13 cellular contexts compared by ENCODE assay signal in the genomic region with DNA sequence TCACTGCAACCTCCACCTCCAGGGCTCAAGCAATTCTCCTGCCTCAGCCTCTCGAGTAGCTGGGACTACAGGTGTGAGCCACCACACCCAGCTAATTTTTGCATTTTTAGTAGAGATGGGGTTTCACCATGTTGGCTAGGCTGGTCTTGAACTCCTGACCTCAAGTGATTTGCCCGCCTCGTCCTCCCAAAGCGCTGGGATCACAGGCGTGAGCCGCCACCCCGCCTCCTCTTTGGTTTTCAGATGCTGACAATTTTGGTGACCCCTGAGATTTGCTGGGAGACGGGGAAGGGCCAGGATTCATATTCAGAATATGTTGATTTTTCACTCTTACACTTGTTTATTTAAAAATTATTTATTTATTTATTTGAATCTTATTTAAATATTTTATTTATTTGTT. TPM values are rescaled to one million over a fixed set of nuclear protein-coding genes. Genes with fewer than 3 reads are reported as not detected.
"Had no signal": no experiment of that assay in that cellular context is flagged by ENCODE, and none has a peak within 500 bp of the region (broad histone marks: within the 10 kb centered on the region; RNA-seq: fewer than 3 reads in every experiment).

No MANE protein-coding gene starts in this region.

RNA-seq across cellular contexts. Expression of a gene that starts 28.2 kb away (rescaled TPM):
- total RNA-seq: activated B cell treated with CpG ODN at 0.5 μM for 24 hours; activated CD4-positive, alpha-beta memory T cell treated with anti-CD3 and anti-CD28 coated beads for 36 hours; activated CD4-positive, alpha-beta memory T cell treated with anti-CD3 and anti-CD28 coated beads, Interleukin-2, amount 10 ng/mL, durations not matched to agents 7 days and 5 days; activated CD4-positive, alpha-beta T cell treated with anti-CD3 and anti-CD28 coated beads for 36 hours; activated CD4-positive, alpha-beta T cell treated with anti-CD3 and anti-CD28 coated beads, Interleukin-2, amount 10 ng/mL, durations not matched to agents 24 days and 14 days; activated CD4-positive, alpha-beta T cell treated with anti-CD3 and anti-CD28 coated beads, Interleukin-2, amount 10 ng/mL, durations not matched to agents 7 days and 5 days; activated CD8-positive, alpha-beta memory T cell treated with anti-CD3 and anti-CD28 coated beads for 36 hours; activated CD8-positive, alpha-beta memory T cell treated with anti-CD3 and anti-CD28 coated beads, Interleukin-2, amount 10 ng/mL, durations not matched to agents 7 days and 5 days; activated CD8-positive, alpha-beta T cell treated with anti-CD3 and anti-CD28 coated beads for 36 hours; activated CD8-positive, alpha-beta T cell treated with anti-CD3 and anti-CD28 coated beads, Interleukin-2, amount 10 ng/mL, durations not matched to agents 7 days and 5 days; T-helper 1 cell treated with Interleukin-12 subunit alpha and Interleukin-12 subunit beta and Interleukin-4 antibody, amounts not matched to agents 30 ng/mL and 1 ng/mL, for 36 hours; T-helper 17 cell; T-helper 2 cell treated with Interferon-gamma antibody and Interleukin-4, amounts not matched to agents 100 ng/mL and 5 ng/mL, for 36 hours had no signal
